ENCODE assay signal across 1 cellular context in genomic region chr12:52042706-52043385, GRCh38.
TF ChIP-seq lines count a peak whose summit lies in the region.

No MANE protein-coding gene starts in this region.

TF ChIP-seq in HepG2, 621 proteins besides CTCF, POLR2A, EP300 and RAD21:
- peak; percentile 63 for TF ChIP-seq BHLHE40 (IDR thresholded peaks at IDR 0.05; ENCODE audit: low read length)
- TF ChIP-seq ZNF563 (CRISPR knock-in tag; IDR thresholded peaks at IDR 0.05), result no peak
- no peak for TF ChIP-seq MLX (CRISPR knock-in tag; IDR thresholded peaks at IDR 0.05)
- TF ChIP-seq IKZF4 (CRISPR knock-in tag; IDR thresholded peaks at IDR 0.05; ENCODE audit: borderline replicate concordance, low read depth, not compliant biosample characterization), result no peak
